In genomic region chr9:91978739-91979414, GRCh38 we compare ENCODE assay signal across 8 cellular contexts. TPM values are rescaled to one million over a fixed set of nuclear protein-coding genes. Genes with fewer than 3 reads are reported as not detected.
DNase-seq lines count a peak whose midpoint lies in the region; ATAC-seq and TF ChIP-seq lines count a peak whose summit lies in the region.

No MANE protein-coding gene starts in this region.

- no peak for TF ChIP-seq POLR2A in body of pancreas (IDR thresholded peaks at IDR 0.05)

- no peak overlapping the region for H2BK120ac ChIP-seq in mesendoderm (ENCODE audit: low read depth, low read length)

- no peaks in the 10 kb centered on the region for H3K27me3 ChIP-seq in DND-41 (ENCODE audit: insufficient read depth, low read length, poor library complexity)
- no peaks in the 10 kb centered on the region for H3K27me3 ChIP-seq in body of pancreas
- H3K27me3 ChIP-seq in mesendoderm (ENCODE audit: insufficient read depth, low read length, poor library complexity), result no peaks in the 10 kb centered on the region

- intact Hi-C loops in body of pancreas (cut with DNase I), result no loop called here

- no peaks in the 10 kb centered on the region for H3K36me3 ChIP-seq in DND-41 (ENCODE audit: insufficient read depth, low read length)
- H3K36me3 ChIP-seq in body of pancreas (replicated peaks in 1 of 2; ENCODE audit: insufficient read depth in 1 of 2, low read depth in 2 of 2), result no peaks in the 10 kb centered on the region
- H3K36me3 ChIP-seq in mesendoderm (ENCODE audit: control insufficient read depth, insufficient read depth, low read length), result no peaks in the 10 kb centered on the region

- WGBS in body of pancreas, 2 donors, result 31 to 37% methylated on average over 6 of the region's 6 CpGs
- no CpG with 5 or more reads among the region's 6 CpGs for WGBS in mesendoderm (ENCODE audit: extremely low coverage, insufficient coverage, low lambda C conversion rate)

- H4K20me1 ChIP-seq in DND-41 (ENCODE audit: insufficient read depth, low read length), result no peaks in the 10 kb centered on the region

- no peak overlapping the region for H2BK5ac ChIP-seq in mesendoderm (ENCODE audit: low read length)

- no peak overlapping the region for H4K5ac ChIP-seq in mesendoderm (ENCODE audit: low read length)

- H3K23ac ChIP-seq in mesendoderm (ENCODE audit: low read length), result no peak overlapping the region

- H3K4ac ChIP-seq in mesendoderm (ENCODE audit: low read depth, low read length), result no peak overlapping the region

- H3K9me3 ChIP-seq in DND-41 (ENCODE audit: insufficient read depth, low read length, severe bottlenecking), result peaks cover 4% of the 10 kb centered on the region
- no peaks in the 10 kb centered on the region for H3K9me3 ChIP-seq in body of pancreas

- H3K79me1 ChIP-seq in mesendoderm (ENCODE audit: low read length), result no peaks in the 10 kb centered on the region

- DNase-seq in DND-41 (no peak), Kasumi-1 (lab: John Stamatoyannopoulos, UW) (peak; percentile 43 to 50), body of pancreas (peak in 2 of 4 donors; percentile 5 to 7), mesendoderm (peak; percentile 84), AML-193 (lab: John Stamatoyannopoulos, UW) (no peak)
- DNase-seq in activated CD8-positive, alpha-beta memory T cell treated with anti-CD3 and anti-CD28 coated beads, Interleukin-2, amount 50 U/mL, for 48 hours, result no peak

- ATAC-seq in DND-41 (ENCODE audit: insufficient read depth, low read depth) (no peak), body of pancreas (no peak), HG03460 (IDR thresholded peaks at IDR 0.05; ENCODE audit: unreplicated experiment) (no peak), GM19455 (IDR thresholded peaks at IDR 0.05; ENCODE audit: unreplicated experiment) (no peak)

- no peaks in the 10 kb centered on the region for H3K79me2 ChIP-seq in DND-41 (ENCODE audit: insufficient read depth, low read length)
- no peaks in the 10 kb centered on the region for H3K79me2 ChIP-seq in mesendoderm (ENCODE audit: control insufficient read depth, insufficient read depth, low read length)

- no peak overlapping the region for H4K8ac ChIP-seq in mesendoderm (ENCODE audit: low read depth, low read length)

- no peak overlapping the region for H2BK15ac ChIP-seq in mesendoderm (replicated peaks; ENCODE audit: low read depth)

- H3K27ac ChIP-seq in DND-41 (ENCODE audit: low read length) (no peak overlapping the region), body of pancreas (no peak overlapping the region), mesendoderm (ENCODE audit: low read depth, low read length) (no peak overlapping the region)

- H3K9ac ChIP-seq in DND-41 (ENCODE audit: low read depth, low read length) (no peak overlapping the region), mesendoderm (ENCODE audit: low read length) (no peak overlapping the region)

- no peak overlapping the region for H3K56ac ChIP-seq in mesendoderm (ENCODE audit: low read length)

- H2AFZ ChIP-seq in DND-41 (ENCODE audit: low read depth, low read length), result no peak overlapping the region

- no peaks in the 10 kb centered on the region for H3K4me1 ChIP-seq in DND-41 (ENCODE audit: insufficient read depth, low read length)
- no peaks in the 10 kb centered on the region for H3K4me1 ChIP-seq in body of pancreas
- H3K4me1 ChIP-seq in mesendoderm (ENCODE audit: control insufficient read depth, low read depth, low read length), result no peaks in the 10 kb centered on the region

- H3K4me3 ChIP-seq in DND-41 (ENCODE audit: low read depth in 1 of 2, low read length in 2 of 2) (no peak overlapping the region), body of pancreas (no peak overlapping the region), mesendoderm (ENCODE audit: low read length) (no peak overlapping the region)

- H3K18ac ChIP-seq in mesendoderm (ENCODE audit: low read length), result no peak overlapping the region

- no peak overlapping the region for H3K4me2 ChIP-seq in DND-41 (ENCODE audit: insufficient read depth, low read length)
- no peak overlapping the region for H3K4me2 ChIP-seq in mesendoderm (ENCODE audit: low read length)

- H2AK5ac ChIP-seq in mesendoderm (ENCODE audit: low read length), result no peak overlapping the region

- TF ChIP-seq CTCF in DND-41 (IDR thresholded peaks at IDR 0.05; ENCODE audit: borderline replicate concordance, extremely low read depth, low read length, poor library complexity, severe bottlenecking), result peak; percentile 37
- TF ChIP-seq CTCF in body of pancreas (IDR thresholded peaks at IDR 0.05), result peak in 5 of 7 experiments; percentile 34 to 46 (median 43)

RNA-seq across cellular contexts. Expression of gene ROR2, which starts 28.8 kb away (rescaled TPM):
- 1 to 10 TPM; 4.0 to 5.4 TPM for total RNA-seq in body of pancreas
- 24.3 TPM for polyA plus RNA-seq in mesendoderm (2013, experiment 1 of 2)
- polyA plus RNA-seq in mesendoderm (2013, experiment 2 of 2), result 22.3 TPM

Comparison
In these comparisons a context has a peak if more than half of its experiments do, and no peak if none do; other contexts are left out.
1. DNase-seq: peak in Kasumi-1 (2 of 2) and mesendoderm (single experiment); none in DND-41 (single experiment), activated CD8-positive, alpha-beta memory T cell treated with anti-CD3 and anti-CD28 coated beads, Interleukin-2, amount 50 U/mL, for 48 hours (single experiment) and AML-193 (0 of 2).